In genomic region chr15:97761124-97761523, GRCh38 we compare ENCODE assay signal across 26 cellular contexts.
"Had no signal": no experiment of that assay in that cellular context is flagged by ENCODE, and none has a peak within 500 bp of the region (broad histone marks: within the 10 kb centered on the region; RNA-seq: fewer than 3 reads in every experiment).

No MANE protein-coding gene starts in this region.

- H3K4me1 Mint-ChIP-seq: central memory CD8-positive, alpha-beta T cell; memory B cell; naive B cell; stimulated activated effector memory CD8-positive, alpha-beta T cell treated with anti-CD3 and anti-CD28 coated beads, Interleukin-12 subunit alpha, Interleukin-12 subunit beta, amount 100 ng/mL, for 72 hours had no signal

- H3K4me1 ChIP-seq: colonic mucosa, heart right ventricle, lower lobe of right lung, prostate gland, right atrium auricular region, testis, tibial artery had no signal

- H3K4me3 ChIP-seq: colonic mucosa, heart right ventricle, lower lobe of right lung, mucosa of descending colon, prostate gland, right atrium auricular region, sigmoid colon, testis, tibial artery had no signal

- H3K4me3 Mint-ChIP-seq: central memory CD8-positive, alpha-beta T cell; dendritic cell treated with granulocyte-macrophage colony-stimulating factor and Interleukin-4, amounts not matched to agents 40 ng/mL and 50 ng/mL, for 4 days; memory B cell; naive B cell; natural killer cell treated with Interleukin-12 subunit alpha and Interleukin-12 subunit beta and Interleukin-15 and Interleukin-18, amount 100 ng/mL, for 72 hours; stimulated activated effector memory CD8-positive, alpha-beta T cell treated with anti-CD3 and anti-CD28 coated beads, Interleukin-12 subunit alpha, Interleukin-12 subunit beta, amount 100 ng/mL, for 72 hours; type B pancreatic cell had no signal

- H3K27ac Mint-ChIP-seq: dendritic cell treated with granulocyte-macrophage colony-stimulating factor and Interleukin-4, amounts not matched to agents 40 ng/mL and 50 ng/mL, for 4 days; memory B cell; naive B cell; natural killer cell treated with Interleukin-12 subunit alpha and Interleukin-12 subunit beta and Interleukin-15 and Interleukin-18, amount 100 ng/mL, for 72 hours; stimulated activated effector memory CD8-positive, alpha-beta T cell treated with anti-CD3 and anti-CD28 coated beads, Interleukin-12 subunit alpha, Interleukin-12 subunit beta, amount 100 ng/mL, for 72 hours; type B pancreatic cell had no signal

- DNase-seq: colonic mucosa; effector memory CD4-positive, alpha-beta T cell; foreskin melanocyte; glutamatergic neuron; heart right ventricle; hippocampal formation; left ventricle myocardium superior; lower lobe of right lung; mucosa of descending colon; naive B cell; nucleus accumbens; sigmoid colon; stimulated activated CD4-positive, alpha-beta T cell treated with anti-CD3 and anti-CD28 coated beads, Interleukin-2, amount 100 ng/mL, for 24 hours; stimulated activated CD4-positive, alpha-beta T cell treated with anti-CD3 and anti-CD28 coated beads, Interleukin-4, amount 100 ng/mL, for 24 hours; stimulated activated naive CD4-positive, alpha-beta T cell treated with Interleukin-2 at 50 U/mL for 16 hours; substantia nigra; testis; tibial artery had no signal

- H3K9me3 ChIP-seq: colonic mucosa, heart right ventricle, lower lobe of right lung, mucosa of descending colon, prostate gland, right atrium auricular region, sigmoid colon, testis, tibial artery had no signal

- H3K27ac ChIP-seq: colonic mucosa, heart right ventricle, lower lobe of right lung, prostate gland, right atrium auricular region, testis, tibial artery had no signal

- ATAC-seq: heart right ventricle; left ventricle myocardium superior; lower lobe of right lung; mucosa of descending colon; natural killer cell treated with Interleukin-12 subunit alpha and Interleukin-12 subunit beta and Interleukin-15 and Interleukin-18, amount 100 ng/mL, for 72 hours; stimulated activated effector memory CD8-positive, alpha-beta T cell treated with anti-CD3 and anti-CD28 coated beads, Interleukin-12 subunit alpha, Interleukin-12 subunit beta, amount 100 ng/mL, for 72 hours had no signal

- H3K36me3 Mint-ChIP-seq: memory B cell; naive B cell; natural killer cell treated with Interleukin-12 subunit alpha and Interleukin-12 subunit beta and Interleukin-15 and Interleukin-18, amount 100 ng/mL, for 72 hours; stimulated activated effector memory CD8-positive, alpha-beta T cell treated with anti-CD3 and anti-CD28 coated beads, Interleukin-12 subunit alpha, Interleukin-12 subunit beta, amount 100 ng/mL, for 72 hours; type B pancreatic cell had no signal

- H3K27me3 ChIP-seq: colonic mucosa, right atrium auricular region, sigmoid colon, testis, tibial artery had no signal

- H3K27me3 Mint-ChIP-seq: central memory CD8-positive, alpha-beta T cell; memory B cell had no signal

- H3K36me3 ChIP-seq: colonic mucosa, heart right ventricle, lower lobe of right lung, prostate gland, right atrium auricular region, sigmoid colon, tibial artery had no signal

- H3K9me3 Mint-ChIP-seq: dendritic cell treated with granulocyte-macrophage colony-stimulating factor and Interleukin-4, amounts not matched to agents 40 ng/mL and 50 ng/mL, for 4 days; natural killer cell treated with Interleukin-12 subunit alpha and Interleukin-12 subunit beta and Interleukin-15 and Interleukin-18, amount 100 ng/mL, for 72 hours; type B pancreatic cell had no signal
